In the genomic region with DNA sequence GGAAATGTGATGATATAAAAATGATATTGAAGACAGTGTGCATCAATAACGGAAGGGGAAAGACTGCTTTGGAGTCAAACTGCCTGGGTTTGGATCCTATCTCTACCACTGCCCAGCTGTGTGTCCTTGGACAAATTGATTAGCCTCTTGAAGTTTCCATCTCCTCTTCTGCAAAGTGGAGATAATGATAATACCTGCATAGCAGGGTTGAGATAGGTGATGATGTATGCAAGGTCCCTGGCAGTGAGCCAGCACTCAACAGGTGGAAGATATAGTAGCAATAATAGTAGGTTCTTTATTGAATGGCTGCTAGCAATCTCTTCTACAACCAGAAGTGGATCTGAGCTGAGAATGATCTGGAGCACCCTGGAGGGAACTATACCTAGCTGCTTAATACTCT, we compare ENCODE assay signal across 1 cellular context.
TF ChIP-seq lines count a peak whose summit lies in the region.

No MANE protein-coding gene starts in this region.

TF ChIP-seq in K562, 482 proteins besides CTCF, POLR2A, EP300 and RAD21 (continued from another document):
- TF ChIP-seq, protein P1, sequence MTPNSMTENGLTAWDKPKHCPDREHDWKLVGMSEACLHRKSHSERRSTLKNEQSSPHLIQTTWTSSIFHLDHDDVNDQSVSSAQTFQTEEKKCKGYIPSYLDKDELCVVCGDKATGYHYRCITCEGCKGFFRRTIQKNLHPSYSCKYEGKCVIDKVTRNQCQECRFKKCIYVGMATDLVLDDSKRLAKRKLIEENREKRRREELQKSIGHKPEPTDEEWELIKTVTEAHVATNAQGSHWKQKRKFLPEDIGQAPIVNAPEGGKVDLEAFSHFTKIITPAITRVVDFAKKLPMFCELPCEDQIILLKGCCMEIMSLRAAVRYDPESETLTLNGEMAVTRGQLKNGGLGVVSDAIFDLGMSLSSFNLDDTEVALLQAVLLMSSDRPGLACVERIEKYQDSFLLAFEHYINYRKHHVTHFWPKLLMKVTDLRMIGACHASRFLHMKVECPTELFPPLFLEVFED (CRISPR knock-in tag; conservative IDR thresholded peaks at IDR 0.05): no peak
- 0 out of 2 replicates have a peak, but pooled peaks have one; percentile 8 for TF ChIP-seq ARID1B (IDR thresholded peaks at IDR 0.05)
TF ChIP-seq in K562: peak in this region for 5.
